In genomic region chr12:14828896-14829295, GRCh38 we compare ENCODE assay signal across 9 cellular contexts. TPM values are rescaled to one million over a fixed set of nuclear protein-coding genes. Genes with fewer than 3 reads are reported as not detected.
DNase-seq lines count a peak whose midpoint lies in the region; ATAC-seq, FAIRE-seq and TF ChIP-seq lines count a peak whose summit lies in the region.
"Had no signal": no experiment of that assay in that cellular context is flagged by ENCODE, and none has a peak within 500 bp of the region (broad histone marks: within the 10 kb centered on the region; RNA-seq: fewer than 3 reads in every experiment).

No MANE protein-coding gene starts in this region.

- peak; percentile 54 for DNase-seq in AG08396 (ENCODE audit: low spot score)
- DNase-seq in bronchial epithelial cell (ENCODE audit: low read depth) = peak; percentile 33
- no peak for DNase-seq in COLO829 (ENCODE audit: low spot score)
- DNase-seq in cerebellum (ENCODE audit: low spot score) = no peak
- DNase-seq in GF-D8 (lab: John Stamatoyannopoulos, UW) = no peak
- no peak for DNase-seq in GM10248 (ENCODE audit: extremely low spot score)

- ATAC-seq in GM19324 (IDR thresholded peaks at IDR 0.05; ENCODE audit: low FRiP score, unreplicated experiment) (peak; percentile 74), HG03135 (IDR thresholded peaks at IDR 0.05; ENCODE audit: unreplicated experiment) (peak; percentile 71)
- ATAC-seq: Panc1 had no signal

- H3K27me3 ChIP-seq in bronchial epithelial cell (ENCODE audit: control insufficient read depth, insufficient read depth, low read length) = no peaks in the 10 kb centered on the region

- no peaks in the 10 kb centered on the region for H3K36me3 ChIP-seq in bronchial epithelial cell (ENCODE audit: control insufficient read depth, insufficient read depth, low read length)

- POLR2A ChIA-PET in GM10248 (lab: Yijun Ruan, JAX) = no interaction called here

- TF ChIP-seq CTCF in bronchial epithelial cell (IDR thresholded peaks at IDR 0.05; ENCODE audit: insufficient read depth, low read length, severe bottlenecking) (no peak), GM10248 (IDR thresholded peaks at IDR 0.05; ENCODE audit: control extremely low read depth, extremely low read depth, low read depth, missing control alignments) (no peak)

- CTCF ChIA-PET in GM10248 (lab: Yijun Ruan, JAX) = interaction anchor here (0.8 to 4.4 kb wide), 6 partner anchors 9 to 166 kb away, joined by 3 to 20 read pairs (median 6); no protein-coding TSS in a partner anchor

- FAIRE-seq in bronchial epithelial cell (lab: Jason Lieb, UNC) = no peak

- no peak overlapping the region for H3K4me3 ChIP-seq in bronchial epithelial cell (ENCODE audit: low read depth, low read length)

RNA-seq across cellular contexts. Expression of gene ART4, which starts 14.4 kb away (rescaled TPM):
- total RNA-seq in bronchial epithelial cell (not detected in 2 replicates), cerebellum (0.09 TPM)

RNA-seq across cellular contexts. Expression of gene SMCO3, which starts 14.9 kb away (rescaled TPM):
- total RNA-seq in bronchial epithelial cell (not detected in 2 replicates), cerebellum (not detected)

RNA-seq across cellular contexts. Expression of gene C12orf60, which starts 25.4 kb away (rescaled TPM):
- total RNA-seq in bronchial epithelial cell = 1.4 and 2.1 TPM in 2 replicates
- 4.4 TPM for total RNA-seq in cerebellum

RNA-seq across cellular contexts. Expression of gene WBP11, which starts 25.6 kb away (rescaled TPM):
- total RNA-seq in bronchial epithelial cell (3.7 and 9.2 TPM in 2 replicates), cerebellum (26.2 TPM)

RNA-seq across cellular contexts. Expression of gene MGP, which starts 56.8 kb away (rescaled TPM):
- 0.79 TPM in 1 of 2 replicates, not detected in the other for total RNA-seq in bronchial epithelial cell
- total RNA-seq in cerebellum = 20.6 TPM

Comparison
In these comparisons a context has a peak if more than half of its experiments do, and no peak if none do; other contexts are left out.
1. DNase-seq: peak in AG08396 (single experiment) and bronchial epithelial cell (single experiment); none in COLO829 (single experiment), cerebellum (single experiment), GF-D8 (single experiment) and GM10248 (single experiment).